26 cellular contexts compared by ENCODE assay signal in the genomic region with DNA sequence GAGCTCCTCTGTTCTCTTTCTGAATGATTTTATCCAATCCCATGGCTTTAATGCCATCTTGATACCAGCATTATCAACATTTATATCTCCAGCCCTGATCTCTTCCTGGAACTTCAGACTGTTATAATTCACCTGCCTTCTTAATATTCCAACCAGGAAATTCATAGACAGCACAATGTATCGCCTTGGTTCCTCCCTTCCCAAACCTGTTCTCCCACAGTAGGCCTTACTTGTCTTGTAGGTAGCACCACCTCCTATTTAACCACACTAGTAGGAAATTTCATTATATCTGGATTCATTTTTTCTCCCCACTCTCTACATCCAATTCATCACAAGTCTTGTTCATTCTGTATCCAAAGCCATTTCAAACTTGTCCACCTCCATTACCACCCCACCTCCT. TPM values are rescaled to one million over a fixed set of nuclear protein-coding genes. Genes with fewer than 3 reads are reported as not detected.
DNase-seq lines count a peak whose midpoint lies in the region; ATAC-seq, FAIRE-seq and TF ChIP-seq lines count a peak whose summit lies in the region.
"Had no signal": no experiment of that assay in that cellular context is flagged by ENCODE, and none has a peak within 500 bp of the region (broad histone marks: within the 10 kb centered on the region; RNA-seq: fewer than 3 reads in every experiment).

No MANE protein-coding gene starts in this region.

- no peaks in the 10 kb centered on the region for H3K27me3 ChIP-seq in bronchial epithelial cell (ENCODE audit: control insufficient read depth, insufficient read depth, low read length)
- no peaks in the 10 kb centered on the region for H3K27me3 ChIP-seq in naive thymus-derived CD4-positive, alpha-beta T cell (ENCODE audit: control insufficient read depth in 2 of 2, insufficient read depth in 2 of 2, low read length in 2 of 2)
- H3K27me3 ChIP-seq: right lobe of liver, SJSA1, stomach, tibial artery had no signal

- no peaks in the 10 kb centered on the region for H3K36me3 ChIP-seq in bronchial epithelial cell (ENCODE audit: control insufficient read depth, insufficient read depth, low read length)
- H3K36me3 ChIP-seq in naive thymus-derived CD4-positive, alpha-beta T cell (ENCODE audit: control insufficient read depth in 2 of 3, insufficient read depth in 3 of 3, low read length in 3 of 3) = no peaks in the 10 kb centered on the region
- H3K36me3 ChIP-seq: right lobe of liver, SJSA1, stomach, tibial artery had no signal

- CTCF ChIA-PET in naive thymus-derived CD4-positive, alpha-beta T cell (lab: Charles Lee) = no interaction called here

- FAIRE-seq in GM19239 (lab: Jason Lieb, UNC) (peak; percentile 80), bronchial epithelial cell (lab: Jason Lieb, UNC) (peak; percentile 89)
- FAIRE-seq: H54 had no signal

- peaks cover 0 to 22% of the 10 kb centered on the region in 2 donors for H3K4me1 ChIP-seq in naive thymus-derived CD4-positive, alpha-beta T cell (ENCODE audit: control insufficient read depth in 2 of 2, insufficient read depth in 2 of 2, low read length in 2 of 2)
- H3K4me1 ChIP-seq: tibial artery had no signal

- ATAC-seq in naive thymus-derived CD4-positive, alpha-beta T cell = no peak
- ATAC-seq in HG02763 (IDR thresholded peaks at IDR 0.05; ENCODE audit: unreplicated experiment) = no peak
- ATAC-seq: CD8-positive, alpha-beta T cell; left ventricle myocardium superior; right lobe of liver had no signal

- H3K27ac ChIP-seq in C4-2B = peak overlapping the region; percentile 69
- no peak overlapping the region for H3K27ac ChIP-seq in naive thymus-derived CD4-positive, alpha-beta T cell (ENCODE audit: low read depth, low read length)
- H3K27ac ChIP-seq: SJSA1, tibial artery had no signal

- peak overlapping the region in 3 of 10 donors; percentile 20 to 43 (median 40) for H3K4me3 Mint-ChIP-seq in naive thymus-derived CD4-positive, alpha-beta T cell
- H3K4me3 Mint-ChIP-seq: CD8-positive, alpha-beta T cell; neural crest cell had no signal

- peaks cover 0 to 9% (median 5%) of the 10 kb centered on the region in 11 donors for H3K9me3 Mint-ChIP-seq in naive thymus-derived CD4-positive, alpha-beta T cell
- H3K9me3 Mint-ChIP-seq: CD8-positive, alpha-beta T cell; neural crest cell had no signal

- POLR2A ChIA-PET in naive thymus-derived CD4-positive, alpha-beta T cell (lab: Charles Lee) = no interaction called here

- TF ChIP-seq CTCF in C4-2B (conservative IDR thresholded peaks at IDR 0.05) (no peak), bronchial epithelial cell (IDR thresholded peaks at IDR 0.05; ENCODE audit: insufficient read depth, low read length, severe bottlenecking) (no peak)

- peaks cover 0 to 7% (median 1%) of the 10 kb centered on the region in 5 donors for H3K36me3 Mint-ChIP-seq in naive thymus-derived CD4-positive, alpha-beta T cell
- H3K36me3 Mint-ChIP-seq: CD8-positive, alpha-beta T cell had no signal

- DNase-seq in GM19239 (ENCODE audit: insufficient read length, low spot score) = no peak
- no peak for DNase-seq in bronchial epithelial cell (ENCODE audit: low read depth)
- no peak for DNase-seq in naive thymus-derived CD4-positive, alpha-beta T cell
- DNase-seq in NOMO-1 (lab: John Stamatoyannopoulos, UW; ENCODE audit: unreplicated experiment in 2 of 2) = no peak
- no peak for DNase-seq in stimulated activated naive CD4-positive, alpha-beta T cell (lab: John Stamatoyannopoulos, UW)
- DNase-seq: activated CD4-positive, alpha-beta T cell treated with anti-CD3 and anti-CD28 coated beads, Interleukin-2, amount 50 U/mL, for 1 hour; activated CD8-positive, alpha-beta memory T cell treated with anti-CD3 and anti-CD28 coated beads, Interleukin-2, amount 50 U/mL, for 4 hours; CD8-positive, alpha-beta T cell; cerebellar nuclear complex; foreskin melanocyte; hypothalamus; left ventricle myocardium superior; NCI-H1694; NCI-H2171; NCI-H524 treated with DMSO at 0.1 percent for 48 hours; NK-92 treated with Interleukin-12 subunit alpha and Interleukin-12 subunit beta, amount 100 ng/mL, for 24 hours; right lobe of liver; stomach; T-helper 1 cell had no signal

- H3K4me1 Mint-ChIP-seq in naive thymus-derived CD4-positive, alpha-beta T cell = peaks cover 27 to 44% (median 40%) of the 10 kb centered on the region in 7 donors
- H3K4me1 Mint-ChIP-seq: neural crest cell had no signal

- intact Hi-C loops in naive thymus-derived CD4-positive, alpha-beta T cell (cut with micrococcal nuclease) = no loop called here

- peak overlapping the region in 6 of 9 donors; percentile 36 to 87 (median 68) for H3K27ac Mint-ChIP-seq in naive thymus-derived CD4-positive, alpha-beta T cell
- H3K27ac Mint-ChIP-seq: activated T-helper 2 cell treated with anti-CD3 and anti-CD28 coated beads, Interferon-gamma antibody, Interleukin-2, Interleukin-4, amounts not matched to agents 10 μg/mL and 5 μg/mL and 100 μg/mL, durations not matched to agents 14 hours and 24 hours and 36 hours; CD8-positive, alpha-beta T cell had no signal

- H3K27me3 Mint-ChIP-seq in naive thymus-derived CD4-positive, alpha-beta T cell = no peaks in the 10 kb centered on the region

- H3K9me3 ChIP-seq in naive thymus-derived CD4-positive, alpha-beta T cell (ENCODE audit: control insufficient read depth in 2 of 3, low read length in 3 of 3) = no peaks in the 10 kb centered on the region
- H3K9me3 ChIP-seq: right lobe of liver, SJSA1 had no signal

- no peak overlapping the region for H3K4me3 ChIP-seq in bronchial epithelial cell (ENCODE audit: low read depth, low read length)
- no peak overlapping the region for H3K4me3 ChIP-seq in naive thymus-derived CD4-positive, alpha-beta T cell (ENCODE audit: low read length)
- H3K4me3 ChIP-seq: right lobe of liver, SJSA1, stomach, tibial artery had no signal

RNA-seq across cellular contexts. Expression of gene GPCPD1, which starts 33.1 kb away (rescaled TPM):
- 105 and 113 TPM in 2 replicates for total RNA-seq in bronchial epithelial cell
- total RNA-seq in naive thymus-derived CD4-positive, alpha-beta T cell = 100 to 1,000 TPM in 2 of 5 experiments, 10 to 100 TPM in 3; 27.9 to 208 (median 76.5) TPM
- polyA plus RNA-seq in naive thymus-derived CD4-positive, alpha-beta T cell = 10 to 100 TPM; 24.8 to 37.1 TPM
